Comparison of ENCODE assay signal across 34 cellular contexts in genomic region chr21:29762570-29763082, GRCh38.
"Had no signal": no experiment of that assay in that cellular context is flagged by ENCODE, and none has a peak within 500 bp of the region (broad histone marks: within the 10 kb centered on the region; RNA-seq: fewer than 3 reads in every experiment).

No MANE protein-coding gene starts in this region.

- DNase-seq: Karpas-422, Kasumi-1, MG63, MM.1S, MV-4-11, NCI-H1048, NCI-H1092, NCI-H1092 treated with DMSO at 0.1 percent for 48 hours, NCI-H1105, NCI-H1105 treated with DMSO at 0.1 percent for 48 hours, NCI-H1417, NCI-H1417 treated with DMSO at 0.1 percent for 48 hours, NCI-H1436, NCI-H1436 treated with DMSO at 0.1 percent for 48 hours, NCI-H146, NCI-H1694, NCI-H1694 treated with DMSO at 0.1 percent for 48 hours, NCI-H187, NCI-H187 treated with DMSO at 0.1 percent for 48 hours, NCI-H1930, NCI-H2029, NCI-H2029 treated with DMSO at 0.1 percent for 48 hours, NCI-H2081, NCI-H2081 treated with DMSO at 0.1 percent for 48 hours, NCI-H2107, NCI-H2171, NCI-H2171 treated with DMSO at 0.1 percent for 48 hours, NCI-H2227 treated with DMSO at 0.1 percent for 48 hours, NCI-H226, NCI-H345, NCI-H446, NCI-H446 treated with DMSO at 0.1 percent for 48 hours, NCI-H510A, NCI-H510A treated with DMSO at 0.1 percent for 48 hours had no signal

- H3K27me3 ChIP-seq: MG63 had no signal

- H3K36me3 ChIP-seq: MG63 had no signal

- H3K9me3 ChIP-seq: MG63 had no signal

- H3K4me3 ChIP-seq: MG63 had no signal
